ENCODE assay signal across 8 cellular contexts in genomic region chr21:44845418-44846200, GRCh38. TPM values are rescaled to one million over a fixed set of nuclear protein-coding genes. Genes with fewer than 3 reads are reported as not detected.
DNase-seq lines count a peak whose midpoint lies in the region; ATAC-seq, FAIRE-seq and TF ChIP-seq lines count a peak whose summit lies in the region.

No MANE protein-coding gene starts in this region.

- peaks cover 13% of the 10 kb centered on the region for H3K4me1 Mint-ChIP-seq in mesothelial cell of epicardium
- peaks cover 8 to 24% of the 10 kb centered on the region in 2 donors for H3K4me1 Mint-ChIP-seq in stimulated activated naive B cell treated with anti-CD40 and anti-IgM and Interleukin-4, amounts not matched to agents 10 μg/mL and 1 μg/mL and 100 μg/mL, for 72 hours

- H3K4ac ChIP-seq in H1 (replicated peaks; ENCODE audit: insufficient read length, low read depth, low read length): no peak overlapping the region

- ATAC-seq in GM18907 (IDR thresholded peaks at IDR 0.05; ENCODE audit: unreplicated experiment) (peak; percentile 61), GM18873 (IDR thresholded peaks at IDR 0.05; ENCODE audit: low FRiP score, unreplicated experiment) (no peak)
- peak; percentile 68 to 80 for ATAC-seq in stimulated activated naive B cell treated with anti-CD40 and anti-IgM and Interleukin-4, amounts not matched to agents 10 μg/mL and 1 μg/mL and 100 μg/mL, for 72 hours (replicated peaks)

- FAIRE-seq in H1 (lab: Jason Lieb, UNC): no peak

- no peak overlapping the region for H2BK120ac ChIP-seq in H1 (replicated peaks; ENCODE audit: low read depth, low read length)

- no peak overlapping the region for H3K9ac ChIP-seq in H1 (replicated peaks in 1 of 4; ENCODE audit: extremely low read depth in 1 of 4, low read depth in 3 of 4, low read length in 3 of 4)

- POLR2A ChIA-PET in H1 (lab: Charles Lee; ENCODE audit: partially characterized antibody): interaction anchor here (0.6 to 2.3 kb wide), 4 partner anchors 15 to 847 kb away, joined by 3 to 5 read pairs (median 4); no protein-coding TSS in a partner anchor

- no peak for TF ChIP-seq POLR2A in H1 (IDR thresholded peaks at IDR 0.05; ENCODE audit: control extremely low read depth in 1 of 2, low read depth in 2 of 2, low read length in 2 of 2)

- peak overlapping the region; percentile 43; the same call in 1 of the 2 replicates for H2BK20ac ChIP-seq in H1 (ENCODE audit: low read length)

- TF ChIP-seq CTCF in AG09319 (IDR thresholded peaks at IDR 0.05; ENCODE audit: low read depth, low read length) (peak; percentile 48), H1 (IDR thresholded peaks at IDR 0.05; ENCODE audit: control extremely low read depth in 1 of 3, insufficient read depth in 1 of 3, low read depth in 1 of 3, low read length in 3 of 3) (peak in 2 of 3 experiments; percentile 49 to 56; a peak in 3 of 4 replicates), mesothelial cell of epicardium (IDR thresholded peaks at IDR 0.05; ENCODE audit: unreplicated experiment) (no peak)

- H3K9me3 Mint-ChIP-seq in mesothelial cell of epicardium: no peaks in the 10 kb centered on the region
- no peaks in the 10 kb centered on the region for H3K9me3 Mint-ChIP-seq in stimulated activated naive B cell treated with anti-CD40 and anti-IgM and Interleukin-4, amounts not matched to agents 10 μg/mL and 1 μg/mL and 100 μg/mL, for 72 hours

- H2BK15ac ChIP-seq in H1 (ENCODE audit: low read length): no peak overlapping the region

- H2AFZ ChIP-seq in H1 (ENCODE audit: low read length): no peak overlapping the region

- peaks cover 0 to 16% (median 4%) of the 10 kb centered on the region in 4 experiments; a peak in 5 of 7 replicates for H3K4me1 ChIP-seq in H1 (replicated peaks in 1 of 4; ENCODE audit: control insufficient read depth in 3 of 4, insufficient read depth in 4 of 4, low read length in 3 of 4)

- WGBS in H1 (ENCODE audit: extremely low coverage in 1 of 2, insufficient coverage in 1 of 2, insufficient read length in 1 of 2, insufficient replicate concordance in 2 of 2, low coverage in 1 of 2, low lambda C conversion rate in 2 of 2, missing lambda C conversion rate in 1 of 2), 2 experiments: 26% methylated on average over 28 of the region's 34 CpGs; no CpG with 5 or more reads in 1 of the 2 experiments

- no peak overlapping the region for H2AK5ac ChIP-seq in H1 (ENCODE audit: low read depth, low read length)

- H3K79me2 ChIP-seq in H1 (ENCODE audit: control insufficient read depth in 1 of 2, insufficient read depth in 2 of 2, low read length in 2 of 2): no peaks in the 10 kb centered on the region

- peak overlapping the region; percentile 40 to 57 for H3K4me2 ChIP-seq in H1 (ENCODE audit: insufficient read depth in 1 of 2, low read depth in 2 of 2, low read length in 2 of 2)

- no peak for TF ChIP-seq EP300 in H1 (IDR thresholded peaks at IDR 0.05; ENCODE audit: borderline replicate concordance in 1 of 2, low read depth in 2 of 2, low read length in 2 of 2)

- H3K18ac ChIP-seq in H1 (ENCODE audit: extremely low read depth, low read length): no peak overlapping the region

- TF ChIP-seq RAD21 in H1 (IDR thresholded peaks at IDR 0.05 in 1 of 2, conservative IDR thresholded peaks at IDR 0.05 in 1 of 2; ENCODE audit: low read depth in 2 of 2, low read length in 2 of 2): peak; percentile 7 to 50; a peak in 3 of 4 replicates

- no peak overlapping the region for H2BK5ac ChIP-seq in H1 (ENCODE audit: low read depth, low read length)

- peak overlapping the region in 3 of 4 experiments; percentile 18 to 53 (median 30); a peak in 4 of 8 replicates for H3K4me3 ChIP-seq in H1 (ENCODE audit: extremely low read depth in 1 of 4, insufficient read depth in 2 of 4, low read depth in 3 of 4, low read length in 4 of 4)

- H3K27me3 ChIP-seq in H1 (replicated peaks in 1 of 4; ENCODE audit: control insufficient read depth in 3 of 4, extremely low read depth in 1 of 4, insufficient read depth in 3 of 4, low read length in 3 of 4): no peaks in the 10 kb centered on the region

- H2BK12ac ChIP-seq in H1 (ENCODE audit: low read depth, low read length): no peak overlapping the region; the same call in 1 of the 2 replicates

- peaks cover 15% of the 10 kb centered on the region for H3K27me3 Mint-ChIP-seq in mesothelial cell of epicardium (ENCODE audit: low read depth)
- H3K27me3 Mint-ChIP-seq in stimulated activated naive B cell treated with anti-CD40 and anti-IgM and Interleukin-4, amounts not matched to agents 10 μg/mL and 1 μg/mL and 100 μg/mL, for 72 hours: peaks cover 23 to 32% of the 10 kb centered on the region in 2 donors

- H3K27ac Mint-ChIP-seq in mesothelial cell of epicardium: no peak overlapping the region
- no peak overlapping the region for H3K27ac Mint-ChIP-seq in stimulated activated naive B cell treated with anti-CD40 and anti-IgM and Interleukin-4, amounts not matched to agents 10 μg/mL and 1 μg/mL and 100 μg/mL, for 72 hours

- H3K23ac ChIP-seq in H1 (ENCODE audit: insufficient read length): no peak overlapping the region

- no peak overlapping the region for H3K27ac ChIP-seq in H1 (ENCODE audit: low read depth, low read length)

- peak overlapping the region; percentile 56 for H3K4me3 Mint-ChIP-seq in mesothelial cell of epicardium
- H3K4me3 Mint-ChIP-seq in stimulated activated naive B cell treated with anti-CD40 and anti-IgM and Interleukin-4, amounts not matched to agents 10 μg/mL and 1 μg/mL and 100 μg/mL, for 72 hours: peak overlapping the region; percentile 47 to 78

- no peak overlapping the region for H3K14ac ChIP-seq in H1 (ENCODE audit: insufficient read length)

- no peak overlapping the region for H4K5ac ChIP-seq in H1 (ENCODE audit: insufficient read length, low read depth, low read length)

- H4K91ac ChIP-seq in H1 (replicated peaks; ENCODE audit: insufficient read length, low read length): no peak overlapping the region

- peaks cover 3% of the 10 kb centered on the region; the same call in 1 of the 2 replicates for H3K23me2 ChIP-seq in H1 (ENCODE audit: low read depth, low read length)

- H3K36me3 ChIP-seq in H1 (ENCODE audit: control insufficient read depth in 2 of 4, insufficient read depth in 4 of 4, low read length in 3 of 4): peaks cover 8 to 17% (median 13%) of the 10 kb centered on the region in 4 experiments; a peak in 5 of 8 replicates

- peaks cover 0 to 4% of the 10 kb centered on the region in 2 experiments for H4K20me1 ChIP-seq in H1 (replicated peaks in 1 of 2; ENCODE audit: control insufficient read depth in 1 of 2, insufficient read depth in 2 of 2, low read length in 2 of 2)

- no peaks in the 10 kb centered on the region for H3K79me1 ChIP-seq in H1 (ENCODE audit: low read depth, low read length)

- CTCF ChIA-PET in H1 (lab: Charles Lee; ENCODE audit: partially characterized antibody): interaction anchor here (0.6 to 1.3 kb wide), 8 partner anchors 13 to 814 kb away, joined by 3 to 6 read pairs (median 3); partner anchors contain the start of gene PTTG1IP

- peaks cover 8% of the 10 kb centered on the region for H3K36me3 Mint-ChIP-seq in mesothelial cell of epicardium
- peaks cover 5 to 15% of the 10 kb centered on the region in 2 donors for H3K36me3 Mint-ChIP-seq in stimulated activated naive B cell treated with anti-CD40 and anti-IgM and Interleukin-4, amounts not matched to agents 10 μg/mL and 1 μg/mL and 100 μg/mL, for 72 hours

- no peak overlapping the region for H3K56ac ChIP-seq in H1 (replicated peaks; ENCODE audit: insufficient read length, low read depth, low read length)

- no peaks in the 10 kb centered on the region; a peak in 1 of 4 replicates for H3K9me3 ChIP-seq in H1 (ENCODE audit: insufficient read depth in 2 of 2, low read depth in 1 of 2, low read length in 1 of 2)

- peak overlapping the region; percentile 11; the same call in 1 of the 2 replicates for H4K8ac ChIP-seq in H1 (ENCODE audit: extremely low read depth, insufficient read depth, low read length)

- DNase-seq in AG09319 (ENCODE audit: extremely low read depth, low read depth) (no peak), NCI-H146 treated with DMSO at 0.1 percent for 48 hours (lab: John Stamatoyannopoulos, UW; ENCODE audit: unreplicated experiment) (peak; percentile 4), H1 (ENCODE audit: low read depth in 1 of 2, low spot score in 2 of 2) (peak; percentile 61 to 90), mesothelial cell of epicardium (ENCODE audit: low spot score in 2 of 2, unreplicated experiment in 2 of 2) (peak in 1 of 2 experiments; percentile 66)
- DNase-seq in activated CD4-positive, alpha-beta T cell treated with anti-CD3 and anti-CD28 coated beads, Interleukin-2, amount 50 U/mL, for 1 hour: peak; percentile 41
- DNase-seq in stimulated activated naive B cell treated with anti-CD40 and anti-IgM and Interleukin-4, amounts not matched to agents 10 μg/mL and 1 μg/mL and 100 μg/mL, for 72 hours: peak; percentile 21

RNA-seq across cellular contexts. Expression of gene SUMO3, which starts 27.7 kb away (rescaled TPM):
- 95.0 and 96.8 TPM in 2 replicates for total RNA-seq in H1 (2021; fragmentation: NEBNext Ultra II Directional; extraction: Animal tissue kit (Norgen Biotek cat#: 25700))
- polyA plus RNA-seq in H1 (2011; rRNA removed): 97.8 and 101 TPM in 2 replicates
- 105 TPM for polyA plus RNA-seq in H1 (2011; cell fraction: cytosol; rRNA removed)
- polyA plus RNA-seq in H1 (2011; cell fraction: nucleus; rRNA removed): 35.1 TPM
- 88.6 to 98.6 TPM (median 95.5 TPM) in 4 replicates for polyA plus RNA-seq in H1 (2012, experiment 1 of 2)
- 117 TPM for polyA plus RNA-seq in H1 (2012, experiment 2 of 2)
- polyA plus RNA-seq in H1 (2013, experiment 1 of 2): 98.6 TPM
- polyA plus RNA-seq in H1 (2013, experiment 2 of 2): 104 TPM
- polyA minus RNA-seq in H1 (2011; rRNA and poly(A)+ RNA removed): 47.9 and 48.2 TPM in 2 replicates
- polyA minus RNA-seq in H1 (2011; cell fraction: cytosol; rRNA and poly(A)+ RNA removed): 49.1 TPM
- 39.7 TPM for polyA minus RNA-seq in H1 (2011; cell fraction: nucleus; rRNA and poly(A)+ RNA removed)
- total RNA-seq in mesothelial cell of epicardium: 82.2 to 84.5 TPM (median 83.9 TPM) in 3 replicates

RNA-seq across cellular contexts. Expression of gene PTTG1IP, which starts 27.9 kb away (rescaled TPM):
- total RNA-seq in H1 (2021; fragmentation: NEBNext Ultra II Directional; extraction: Animal tissue kit (Norgen Biotek cat#: 25700)): 124 and 130 TPM in 2 replicates
- polyA plus RNA-seq in H1 (2011; rRNA removed): 88.9 and 90.8 TPM in 2 replicates
- polyA plus RNA-seq in H1 (2011; cell fraction: cytosol; rRNA removed): 98.5 TPM
- 76.0 TPM for polyA plus RNA-seq in H1 (2011; cell fraction: nucleus; rRNA removed)
- 76.4 to 95.3 TPM (median 87.0 TPM) in 4 replicates for polyA plus RNA-seq in H1 (2012, experiment 1 of 2)
- 117 TPM for polyA plus RNA-seq in H1 (2012, experiment 2 of 2)
- 140 TPM for polyA plus RNA-seq in H1 (2013, experiment 1 of 2)
- polyA plus RNA-seq in H1 (2013, experiment 2 of 2): 172 TPM
- 63.7 and 69.2 TPM in 2 replicates for polyA minus RNA-seq in H1 (2011; rRNA and poly(A)+ RNA removed)
- 110 TPM for polyA minus RNA-seq in H1 (2011; cell fraction: cytosol; rRNA and poly(A)+ RNA removed)
- 39.1 TPM for polyA minus RNA-seq in H1 (2011; cell fraction: nucleus; rRNA and poly(A)+ RNA removed)
- total RNA-seq in mesothelial cell of epicardium: 200 to 205 TPM (median 204 TPM) in 3 replicates

RNA-seq across cellular contexts. Expression of gene UBE2G2, which starts 44.0 kb away (rescaled TPM):
- total RNA-seq in H1 (2021; fragmentation: NEBNext Ultra II Directional; extraction: Animal tissue kit (Norgen Biotek cat#: 25700)): 93.0 and 101 TPM in 2 replicates
- 96.3 and 145 TPM in 2 replicates for polyA plus RNA-seq in H1 (2011; rRNA removed)
- polyA plus RNA-seq in H1 (2011; cell fraction: cytosol; rRNA removed): 155 TPM
- 199 TPM for polyA plus RNA-seq in H1 (2011; cell fraction: nucleus; rRNA removed)
- polyA plus RNA-seq in H1 (2012, experiment 1 of 2): 118 to 169 TPM (median 137 TPM) in 4 replicates
- polyA plus RNA-seq in H1 (2012, experiment 2 of 2): 37.9 TPM
- polyA plus RNA-seq in H1 (2013, experiment 1 of 2): 64.7 TPM
- polyA plus RNA-seq in H1 (2013, experiment 2 of 2): 58.9 TPM
- 140 and 150 TPM in 2 replicates for polyA minus RNA-seq in H1 (2011; rRNA and poly(A)+ RNA removed)
- polyA minus RNA-seq in H1 (2011; cell fraction: cytosol; rRNA and poly(A)+ RNA removed): 77.9 TPM
- 82.5 TPM for polyA minus RNA-seq in H1 (2011; cell fraction: nucleus; rRNA and poly(A)+ RNA removed)
- total RNA-seq in mesothelial cell of epicardium: 95.4 to 102 TPM (median 97.2 TPM) in 3 replicates
